ENCODE assay signal across 11 cellular contexts in genomic region chr14:103552011-103552797, GRCh38. TPM values are rescaled to one million over a fixed set of nuclear protein-coding genes. Genes with fewer than 3 reads are reported as not detected.
DNase-seq lines count a peak whose midpoint lies in the region; ATAC-seq and TF ChIP-seq lines count a peak whose summit lies in the region.
"Had no signal": no experiment of that assay in that cellular context is flagged by ENCODE, and none has a peak within 500 bp of the region (broad histone marks: within the 10 kb centered on the region; RNA-seq: fewer than 3 reads in every experiment).

No MANE protein-coding gene starts in this region.

- H3K36me3 Mint-ChIP-seq in mesothelial cell of epicardium: peaks cover 2% of the 10 kb centered on the region
- H3K36me3 Mint-ChIP-seq in activated CD8-positive, alpha-beta memory T cell treated with anti-CD3 and anti-CD28 coated beads, Interleukin-2, amount 10 ng/mL, durations not matched to agents 7 days and 5 days: no peaks in the 10 kb centered on the region

- CTCF ChIA-PET in PC-9 (lab: Charles Lee): interaction anchor here (0.6 to 1.6 kb wide), 4 partner anchors 9 to 61 kb away, joined by 3 to 10 read pairs (median 6); no protein-coding TSS in a partner anchor
- CTCF ChIA-PET in activated CD8-positive, alpha-beta memory T cell treated with anti-CD3 and anti-CD28 coated beads, Interleukin-2, amount 10 ng/mL, durations not matched to agents 7 days and 5 days (lab: Charles Lee): interaction anchor here (0.6 to 3.4 kb wide), 3 partner anchors 9 to 76 kb away, joined by 3 to 20 read pairs (median 6); no protein-coding TSS in a partner anchor

- DNase-seq in A172 (ENCODE audit: low spot score): peak; percentile 59
- DNase-seq in PC-9: peak; percentile 73 to 78
- no peak for DNase-seq in epithelial cell of prostate (ENCODE audit: low read depth, low spot score)
- no peak for DNase-seq in left lobe of liver (ENCODE audit: low spot score)
- no peak for DNase-seq in mesothelial cell of epicardium (ENCODE audit: low spot score in 2 of 2, unreplicated experiment in 2 of 2)
- DNase-seq in activated CD8-positive, alpha-beta memory T cell treated with anti-CD3 and anti-CD28 coated beads, Interleukin-2, amount 10 ng/mL, durations not matched to agents 7 days and 5 days: no peak
- DNase-seq in iPS-NIHi11 (ENCODE audit: low spot score): no peak
- DNase-seq: activated gamma-delta T cell treated with Interleukin-2 at 50 U/mL for 16 hours, HCEC 1CT, T-helper 1 cell had no signal

- peaks cover 63% of the 10 kb centered on the region for H4K20me1 ChIP-seq in PC-9 (ENCODE audit: insufficient read depth)

- H3K9me2 ChIP-seq in PC-9 (ENCODE audit: insufficient read depth): no peaks in the 10 kb centered on the region

- H3K27me3 Mint-ChIP-seq in mesothelial cell of epicardium (ENCODE audit: low read depth): no peaks in the 10 kb centered on the region
- no peaks in the 10 kb centered on the region for H3K27me3 Mint-ChIP-seq in activated CD8-positive, alpha-beta memory T cell treated with anti-CD3 and anti-CD28 coated beads, Interleukin-2, amount 10 ng/mL, durations not matched to agents 7 days and 5 days

- H3K79me2 ChIP-seq in PC-9 (ENCODE audit: low read depth): peaks cover 20% of the 10 kb centered on the region

- H3K9me3 ChIP-seq in PC-9 (ENCODE audit: insufficient read depth, low read depth) (no peaks in the 10 kb centered on the region), muscle layer of duodenum (ENCODE audit: control insufficient read depth in 1 of 2, low read length in 2 of 2) (no peaks in the 10 kb centered on the region)

- 0 out of 2 replicates have a peak overlapping the region, but pooled peaks have one; percentile 13 for H3K4me2 ChIP-seq in PC-9

- H3K36me3 ChIP-seq in PC-9 (ENCODE audit: low read depth) (peaks cover 8% of the 10 kb centered on the region; the same call in 1 of the 2 replicates), muscle layer of duodenum (ENCODE audit: control insufficient read depth in 1 of 2, insufficient read depth in 2 of 2, low read length in 2 of 2) (no peaks in the 10 kb centered on the region)

- H3K4me1 ChIP-seq in PC-9 (replicated peaks; ENCODE audit: insufficient read depth) (peaks cover 12% of the 10 kb centered on the region; the same call in 1 of the 2 replicates), muscle layer of duodenum (ENCODE audit: control insufficient read depth in 1 of 2, insufficient read depth in 2 of 2, low read length in 2 of 2) (peaks cover 0 to 43% of the 10 kb centered on the region in 2 donors)

- H3K27ac ChIP-seq in PC-9: 0 out of 2 replicates have a peak overlapping the region, but pooled peaks have one; percentile 1
- peak overlapping the region; percentile 46 for H3K27ac ChIP-seq in epithelial cell of prostate
- H3K27ac ChIP-seq in muscle layer of duodenum (ENCODE audit: low read length): peak overlapping the region; percentile 91

- BruUV-seq in PC-9 (replicated peaks; lab: Mats Ljungman, UMichigan): no TSS peak

- H3K4me3 Mint-ChIP-seq in mesothelial cell of epicardium: no peak overlapping the region
- H3K4me3 Mint-ChIP-seq in activated CD8-positive, alpha-beta memory T cell treated with anti-CD3 and anti-CD28 coated beads, Interleukin-2, amount 10 ng/mL, durations not matched to agents 7 days and 5 days: no peak overlapping the region

- peaks cover 5% of the 10 kb centered on the region for H3K4me1 Mint-ChIP-seq in mesothelial cell of epicardium
- H3K4me1 Mint-ChIP-seq in activated CD8-positive, alpha-beta memory T cell treated with anti-CD3 and anti-CD28 coated beads, Interleukin-2, amount 10 ng/mL, durations not matched to agents 7 days and 5 days: peaks cover 4% of the 10 kb centered on the region

- H3K9me3 Mint-ChIP-seq in mesothelial cell of epicardium: no peaks in the 10 kb centered on the region
- no peaks in the 10 kb centered on the region for H3K9me3 Mint-ChIP-seq in activated CD8-positive, alpha-beta memory T cell treated with anti-CD3 and anti-CD28 coated beads, Interleukin-2, amount 10 ng/mL, durations not matched to agents 7 days and 5 days (ENCODE audit: low read depth)

- H3F3A ChIP-seq in PC-9 (ENCODE audit: insufficient read depth, low read depth): peaks cover 22% of the 10 kb centered on the region

- H3K27ac Mint-ChIP-seq in mesothelial cell of epicardium: no peak overlapping the region
- no peak overlapping the region for H3K27ac Mint-ChIP-seq in activated CD8-positive, alpha-beta memory T cell treated with anti-CD3 and anti-CD28 coated beads, Interleukin-2, amount 10 ng/mL, durations not matched to agents 7 days and 5 days

- intact Hi-C loops in PC-9 (cut with micrococcal nuclease; ENCODE audit: unreplicated experiment): loop anchor here (1.0 kb wide), 1 partner anchor 9 kb away; no protein-coding TSS in a partner anchor

- H3K4me3 ChIP-seq in PC-9: no peak overlapping the region
- H3K4me3 ChIP-seq in muscle layer of duodenum (ENCODE audit: low read depth in 1 of 2, low read length in 2 of 2): peak overlapping the region; percentile 30 to 44

- H3K27me3 ChIP-seq in PC-9 (ENCODE audit: insufficient read depth, low read depth) (no peaks in the 10 kb centered on the region), muscle layer of duodenum (ENCODE audit: low read depth, low read length) (no peaks in the 10 kb centered on the region)

- POLR2A ChIA-PET in PC-9 (lab: Charles Lee; ENCODE audit: unreplicated experiment): interaction anchor here (0.5 to 1.5 kb wide), 7 partner anchors 9 to 161 kb away, joined by 3 to 23 read pairs (median 4); partner anchors contain the start of genes BAG5 and COA8

- no peak overlapping the region for H2AFZ ChIP-seq in PC-9

- TF ChIP-seq CTCF in PC-9 (conservative IDR thresholded peaks at IDR 0.05) (no peak), mesothelial cell of epicardium (IDR thresholded peaks at IDR 0.05; ENCODE audit: unreplicated experiment) (no peak)

- ATAC-seq in left lobe of liver: no peak
- no peak for ATAC-seq in activated CD8-positive, alpha-beta memory T cell treated with anti-CD3 and anti-CD28 coated beads, Interleukin-2, amount 10 ng/mL, durations not matched to agents 7 days and 5 days

RNA-seq across cellular contexts. Expression of gene BAG5, which starts 10.3 kb away (rescaled TPM):
- 21.0 and 24.8 TPM in 2 replicates for total RNA-seq in A172 (2014; rRNA removed; shearing (Covaris generic))
- total RNA-seq in PC-9 (2021): 61.5 and 76.5 TPM in 2 replicates
- total RNA-seq in left lobe of liver: 7.5 TPM
- total RNA-seq in mesothelial cell of epicardium: 21.8 to 23.5 TPM (median 22.2 TPM) in 3 replicates
- 10 to 100 TPM; 29.9 to 32.3 TPM for total RNA-seq in activated CD8-positive, alpha-beta memory T cell treated with anti-CD3 and anti-CD28 coated beads, Interleukin-2, amount 10 ng/mL, durations not matched to agents 7 days and 5 days

RNA-seq across cellular contexts. Expression of gene COA8, which starts 10.6 kb away (rescaled TPM):
- 24.8 and 25.3 TPM in 2 replicates for total RNA-seq in A172 (2014; rRNA removed; shearing (Covaris generic))
- total RNA-seq in PC-9 (2021): 93.8 and 101 TPM in 2 replicates
- total RNA-seq in left lobe of liver: 17.1 TPM
- 35.4 to 38.8 TPM (median 36.0 TPM) in 3 replicates for total RNA-seq in mesothelial cell of epicardium
- 10 to 100 TPM; 29.1 to 33.5 TPM for total RNA-seq in activated CD8-positive, alpha-beta memory T cell treated with anti-CD3 and anti-CD28 coated beads, Interleukin-2, amount 10 ng/mL, durations not matched to agents 7 days and 5 days

RNA-seq across cellular contexts. Expression of gene TRMT61A, which starts 23.2 kb away (rescaled TPM):
- 8.5 and 10.2 TPM in 2 replicates for total RNA-seq in A172 (2014; rRNA removed; shearing (Covaris generic))
- 22.5 and 25.9 TPM in 2 replicates for total RNA-seq in PC-9 (2021)
- total RNA-seq in left lobe of liver: 6.0 TPM
- 8.7 to 9.5 TPM (median 9.5 TPM) in 3 replicates for total RNA-seq in mesothelial cell of epicardium
- total RNA-seq in activated CD8-positive, alpha-beta memory T cell treated with anti-CD3 and anti-CD28 coated beads, Interleukin-2, amount 10 ng/mL, durations not matched to agents 7 days and 5 days: 1 to 10 TPM; 7.3 to 9.6 TPM

RNA-seq across cellular contexts. Expression of gene CKB, which starts 29.6 kb away (rescaled TPM):
- total RNA-seq in A172 (2014; rRNA removed; shearing (Covaris generic)): 13.2 and 40.3 TPM in 2 replicates
- 64.4 and 66.8 TPM in 2 replicates for total RNA-seq in PC-9 (2021)
- total RNA-seq in left lobe of liver: 10.2 TPM
- total RNA-seq in mesothelial cell of epicardium: 50.6 to 56.7 TPM (median 53.3 TPM) in 3 replicates
- 1 to 10 TPM; 1.2 to 6.1 TPM for total RNA-seq in activated CD8-positive, alpha-beta memory T cell treated with anti-CD3 and anti-CD28 coated beads, Interleukin-2, amount 10 ng/mL, durations not matched to agents 7 days and 5 days

Comparison
In these comparisons a context has a peak if more than half of its experiments do, and no peak if none do; other contexts are left out.
1. DNase-seq: peak in A172 (single experiment) and PC-9 (2 of 2); none in epithelial cell of prostate (single experiment), left lobe of liver (single experiment), mesothelial cell of epicardium (0 of 2), activated CD8-positive, alpha-beta memory T cell treated with anti-CD3 and anti-CD28 coated beads, Interleukin-2, amount 10 ng/mL, durations not matched to agents 7 days and 5 days (single experiment) and iPS-NIHi11 (single experiment).
2. H3K27ac ChIP-seq: peak in every context shown above with its lines; median percentile 91 in muscle layer of duodenum; 46 in epithelial cell of prostate; 1 in PC-9.